Comparison of ENCODE assay signal across 21 cellular contexts in the genomic region with DNA sequence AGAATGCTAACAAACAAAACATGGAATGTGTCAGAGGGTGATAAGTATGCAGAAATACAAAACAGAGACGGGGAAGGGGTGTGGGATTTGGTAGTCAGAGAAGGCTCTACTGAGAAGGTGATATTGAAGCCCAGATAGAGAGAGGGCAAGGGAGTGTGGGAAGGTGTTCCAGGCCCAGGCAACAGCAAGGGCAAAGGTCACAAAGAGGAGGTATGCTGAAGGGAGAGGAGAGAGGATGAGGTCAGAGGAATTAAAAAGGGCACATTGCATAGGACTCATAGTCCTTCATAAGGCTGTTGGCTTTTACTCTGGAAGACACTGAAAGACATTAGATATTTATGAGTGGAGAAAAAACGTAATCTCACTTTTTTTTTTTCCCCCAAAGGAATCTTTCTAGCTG.
"Had no signal": no experiment of that assay in that cellular context is flagged by ENCODE, and none has a peak within 500 bp of the region (broad histone marks: within the 10 kb centered on the region; RNA-seq: fewer than 3 reads in every experiment).

No MANE protein-coding gene starts in this region.

- H3K9ac ChIP-seq: parathyroid adenoma had no signal

- DNase-seq: activated B cell treated with CpG ODN at 0.5 μM for 24 hours; activated CD4-positive, alpha-beta memory T cell treated with anti-CD3 and anti-CD28 coated beads, Interleukin-2, amount 10 ng/mL, durations not matched to agents 7 days and 5 days; activated CD4-positive, alpha-beta T cell treated with anti-CD3 and anti-CD28 coated beads for 48 hours; activated effector memory CD4-positive, alpha-beta T cell treated with anti-CD3 and anti-CD28 coated beads, Interleukin-2, amount 50 U/mL, for 16 hours; activated naive CD4-positive, alpha-beta T cell treated with anti-CD3 and anti-CD28 coated beads, Interleukin-2, amount 10 ng/mL, durations not matched to agents 7 days and 5 days; effector CD4-positive, alpha-beta T cell; heart right ventricle; midbrain; sigmoid colon; stimulated activated CD4-positive, alpha-beta T cell treated with anti-CD3 and anti-CD28 coated beads, Interleukin-15, amount 100 ng/mL, for 24 hours; stomach; T-helper 9 cell; transverse colon; uterus had no signal

- H3K9me3 ChIP-seq: heart right ventricle, neutrophil, sigmoid colon, stomach, transverse colon, uterus had no signal

- H3K27me3 Mint-ChIP-seq: activated B cell treated with CpG ODN at 0.5 μM for 24 hours; activated CD4-positive, alpha-beta memory T cell treated with anti-CD3 and anti-CD28 coated beads, Interleukin-2, amount 10 ng/mL, durations not matched to agents 7 days and 5 days; activated naive CD4-positive, alpha-beta T cell treated with anti-CD3 and anti-CD28 coated beads, Interleukin-2, amount 10 ng/mL, durations not matched to agents 7 days and 5 days had no signal

- H3K36me3 Mint-ChIP-seq: activated naive CD4-positive, alpha-beta T cell treated with anti-CD3 and anti-CD28 coated beads, Interleukin-2, amount 10 ng/mL, durations not matched to agents 7 days and 5 days; natural killer cell treated with Interleukin-12 subunit alpha and Interleukin-12 subunit beta and Interleukin-15 and Interleukin-18, amount 100 ng/mL, for 72 hours; stimulated activated memory B cell treated with anti-CD40 and anti-IgM and Interleukin-4, amounts not matched to agents 10 μg/mL and 1 μg/mL and 100 μg/mL, for 72 hours had no signal

- H3K27ac Mint-ChIP-seq: activated B cell treated with CpG ODN at 0.5 μM for 24 hours; activated CD4-positive, alpha-beta memory T cell treated with anti-CD3 and anti-CD28 coated beads, Interleukin-2, amount 10 ng/mL, durations not matched to agents 7 days and 5 days; activated naive CD4-positive, alpha-beta T cell treated with anti-CD3 and anti-CD28 coated beads, Interleukin-2, amount 10 ng/mL, durations not matched to agents 7 days and 5 days; dendritic cell treated with granulocyte-macrophage colony-stimulating factor and Interleukin-4, amounts not matched to agents 40 ng/mL and 50 ng/mL, for 4 days; natural killer cell treated with Interleukin-12 subunit alpha and Interleukin-12 subunit beta and Interleukin-15 and Interleukin-18, amount 100 ng/mL, for 72 hours; stimulated activated memory B cell treated with anti-CD40 and anti-IgM and Interleukin-4, amounts not matched to agents 10 μg/mL and 1 μg/mL and 100 μg/mL, for 72 hours had no signal

- H3K9me3 Mint-ChIP-seq: activated B cell treated with CpG ODN at 0.5 μM for 24 hours; activated CD4-positive, alpha-beta memory T cell treated with anti-CD3 and anti-CD28 coated beads, Interleukin-2, amount 10 ng/mL, durations not matched to agents 7 days and 5 days; activated naive CD4-positive, alpha-beta T cell treated with anti-CD3 and anti-CD28 coated beads, Interleukin-2, amount 10 ng/mL, durations not matched to agents 7 days and 5 days; dendritic cell treated with granulocyte-macrophage colony-stimulating factor and Interleukin-4, amounts not matched to agents 40 ng/mL and 50 ng/mL, for 4 days; natural killer cell treated with Interleukin-12 subunit alpha and Interleukin-12 subunit beta and Interleukin-15 and Interleukin-18, amount 100 ng/mL, for 72 hours; stimulated activated memory B cell treated with anti-CD40 and anti-IgM and Interleukin-4, amounts not matched to agents 10 μg/mL and 1 μg/mL and 100 μg/mL, for 72 hours had no signal

- H3K27ac ChIP-seq: heart right ventricle, neutrophil, parathyroid adenoma, sigmoid colon, stomach, transverse colon, uterus had no signal

- H2AFZ ChIP-seq: parathyroid adenoma had no signal

- H3K4me2 ChIP-seq: smooth muscle cell had no signal

- ATAC-seq: heart right ventricle; natural killer cell treated with Interleukin-12 subunit alpha and Interleukin-12 subunit beta and Interleukin-15 and Interleukin-18, amount 100 ng/mL, for 72 hours; stimulated activated memory B cell treated with anti-CD40 and anti-IgM and Interleukin-4, amounts not matched to agents 10 μg/mL and 1 μg/mL and 100 μg/mL, for 72 hours had no signal

- FAIRE-seq: keratinocyte had no signal

- H3K27me3 ChIP-seq: heart right ventricle, neutrophil, sigmoid colon, stomach, transverse colon, uterus had no signal

- H3K4me3 Mint-ChIP-seq: activated B cell treated with CpG ODN at 0.5 μM for 24 hours; activated CD4-positive, alpha-beta memory T cell treated with anti-CD3 and anti-CD28 coated beads, Interleukin-2, amount 10 ng/mL, durations not matched to agents 7 days and 5 days; activated naive CD4-positive, alpha-beta T cell treated with anti-CD3 and anti-CD28 coated beads, Interleukin-2, amount 10 ng/mL, durations not matched to agents 7 days and 5 days; dendritic cell treated with granulocyte-macrophage colony-stimulating factor and Interleukin-4, amounts not matched to agents 40 ng/mL and 50 ng/mL, for 4 days; natural killer cell treated with Interleukin-12 subunit alpha and Interleukin-12 subunit beta and Interleukin-15 and Interleukin-18, amount 100 ng/mL, for 72 hours; stimulated activated memory B cell treated with anti-CD40 and anti-IgM and Interleukin-4, amounts not matched to agents 10 μg/mL and 1 μg/mL and 100 μg/mL, for 72 hours had no signal

- H3K4me1 ChIP-seq: heart right ventricle, parathyroid adenoma, sigmoid colon, stomach, transverse colon, uterus had no signal

- H3K36me3 ChIP-seq: heart right ventricle, neutrophil, sigmoid colon, stomach, transverse colon, uterus had no signal

- H3K79me2 ChIP-seq: parathyroid adenoma had no signal

- H3K4me3 ChIP-seq: heart right ventricle, sigmoid colon, smooth muscle cell, stomach, transverse colon, uterus had no signal
